ENCODE assay signal across 8 cellular contexts in the genomic region with DNA sequence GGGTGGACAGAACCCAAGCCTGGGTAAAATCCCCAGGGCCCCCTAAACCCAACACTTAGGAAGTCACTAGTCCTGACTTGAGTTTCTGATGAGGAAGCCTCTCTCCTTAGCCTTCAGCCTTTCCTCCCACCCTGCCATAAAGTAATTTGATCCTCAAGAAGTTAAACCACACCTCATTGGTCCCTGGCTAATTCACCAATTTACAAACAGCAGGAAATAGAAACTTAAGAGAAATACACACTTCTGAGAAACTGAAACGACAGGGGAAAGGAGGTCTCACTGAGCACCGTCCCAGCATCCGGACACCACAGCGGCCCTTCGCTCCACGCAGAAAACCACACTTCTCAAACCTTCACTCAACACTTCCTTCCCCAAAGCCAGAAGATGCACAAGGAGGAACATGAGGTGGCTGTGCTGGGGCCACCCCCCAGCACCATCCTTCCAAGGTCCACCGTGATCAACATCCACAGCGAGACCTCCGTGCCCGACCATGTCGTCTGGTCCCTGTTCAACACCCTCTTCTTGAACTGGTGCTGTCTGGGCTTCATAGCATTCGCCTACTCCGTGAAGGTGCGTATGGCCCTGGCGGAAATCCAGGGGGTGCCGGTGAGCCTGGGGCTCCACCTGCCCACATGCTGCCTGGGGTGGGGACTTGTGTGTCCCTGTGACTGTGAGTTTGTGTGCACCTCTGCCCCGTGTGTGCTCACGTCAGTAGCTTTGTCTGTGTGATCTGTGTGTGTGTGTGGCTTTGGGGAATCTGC. TPM values are rescaled to one million over a fixed set of nuclear protein-coding genes. Genes with fewer than 3 reads are reported as not detected.
DNase-seq lines count a peak whose midpoint lies in the region; ATAC-seq and TF ChIP-seq lines count a peak whose summit lies in the region.

Gene IFITM1 (plus strand): TSS at position 254 of the 761 bp plus-strand sequence. CDS start 131 bp downstream, at position 385.

- peaks cover 34% of the 10 kb centered on the region for H3K4me1 Mint-ChIP-seq in activated T-helper 2 cell treated with anti-CD3 and anti-CD28 coated beads, Interferon-gamma antibody, Interleukin-2, Interleukin-4, amounts not matched to agents 10 μg/mL and 5 μg/mL and 100 μg/mL, durations not matched to agents 14 hours and 24 hours and 36 hours (ENCODE audit: low read depth)

- H3K27ac Mint-ChIP-seq in activated T-helper 2 cell treated with anti-CD3 and anti-CD28 coated beads, Interferon-gamma antibody, Interleukin-2, Interleukin-4, amounts not matched to agents 10 μg/mL and 5 μg/mL and 100 μg/mL, durations not matched to agents 14 hours and 24 hours and 36 hours, result peak within 1 kb of the TSS; percentile 91

- peak within 1 kb of the TSS; percentile 100 for H3K9ac ChIP-seq in Loucy (ENCODE audit: low read depth, low read length, poor library complexity, severe bottlenecking)

- H2AFZ ChIP-seq in Loucy (ENCODE audit: low read length) (no peak within 1 kb of the TSS), osteoblast (ENCODE audit: low read length) (peak within 1 kb of the TSS; percentile 47)

- no peaks in the 10 kb centered on the region for H3K9me3 ChIP-seq in Loucy (ENCODE audit: insufficient read depth, low read depth, low read length)
- no peaks in the 10 kb centered on the region for H3K9me3 ChIP-seq in osteoblast (ENCODE audit: low read depth, low read length)

- H3K9me3 Mint-ChIP-seq in activated T-helper 2 cell treated with anti-CD3 and anti-CD28 coated beads, Interferon-gamma antibody, Interleukin-2, Interleukin-4, amounts not matched to agents 10 μg/mL and 5 μg/mL and 100 μg/mL, durations not matched to agents 14 hours and 24 hours and 36 hours, result no peaks in the 10 kb centered on the region

- H3K27me3 ChIP-seq in Loucy (ENCODE audit: insufficient read depth, low read length, poor library complexity, severe bottlenecking) (peaks cover 32% of the 10 kb centered on the region), osteoblast (ENCODE audit: insufficient read depth, low read length) (peaks cover 27% of the 10 kb centered on the region)

- DNase-seq in AG08395 (ENCODE audit: low spot score) (peak; percentile 88), fibroblast of villous mesenchyme (ENCODE audit: low read depth) (peak; percentile 96), osteoblast (ENCODE audit: insufficient read length, low spot score, missing footprints) (peak; percentile 97), NCI-H526 treated with DMSO at 0.1 percent for 48 hours (lab: John Stamatoyannopoulos, UW) (no peak)
- peak; percentile 74 for DNase-seq in activated T-helper 2 cell treated with anti-CD3 and anti-CD28 coated beads, Interferon-gamma antibody, Interleukin-2, Interleukin-4, amounts not matched to agents 10 μg/mL and 5 μg/mL and 100 μg/mL, durations not matched to agents 14 hours and 24 hours and 36 hours (ENCODE audit: low spot score)

- peaks cover 30% of the 10 kb centered on the region for H3K36me3 ChIP-seq in Loucy (ENCODE audit: insufficient read depth, low read length)
- no peaks in the 10 kb centered on the region for H3K36me3 ChIP-seq in osteoblast (ENCODE audit: insufficient read depth, low read length)

- peaks cover 44% of the 10 kb centered on the region for H4K20me1 ChIP-seq in Loucy (ENCODE audit: insufficient read depth, low read length, poor library complexity, severe bottlenecking)
- H4K20me1 ChIP-seq in osteoblast (ENCODE audit: insufficient read depth, low read length), result no peaks in the 10 kb centered on the region

- TF ChIP-seq CTCF in Loucy (conservative IDR thresholded peaks at IDR 0.05; ENCODE audit: low read length) (no peak), fibroblast of villous mesenchyme (IDR thresholded peaks at IDR 0.05; ENCODE audit: insufficient read depth, low read depth, low read length) (no peak), osteoblast (IDR thresholded peaks at IDR 0.05; ENCODE audit: extremely low read depth, low read depth, low read length) (no peak)

- H3K4me2 ChIP-seq in Loucy (ENCODE audit: low read depth, low read length, poor library complexity, severe bottlenecking) (peak within 1 kb of the TSS; percentile 93), osteoblast (ENCODE audit: insufficient read depth, low read length) (peak within 1 kb of the TSS; percentile 88)

- no peaks in the 10 kb centered on the region for H3K27me3 Mint-ChIP-seq in activated T-helper 2 cell treated with anti-CD3 and anti-CD28 coated beads, Interferon-gamma antibody, Interleukin-2, Interleukin-4, amounts not matched to agents 10 μg/mL and 5 μg/mL and 100 μg/mL, durations not matched to agents 14 hours and 24 hours and 36 hours (ENCODE audit: low read depth)

- H3K9me2 ChIP-seq in Loucy (replicated peaks; ENCODE audit: low read depth, low read length), result no peaks in the 10 kb centered on the region

- peaks cover 51% of the 10 kb centered on the region for H3K36me3 Mint-ChIP-seq in activated T-helper 2 cell treated with anti-CD3 and anti-CD28 coated beads, Interferon-gamma antibody, Interleukin-2, Interleukin-4, amounts not matched to agents 10 μg/mL and 5 μg/mL and 100 μg/mL, durations not matched to agents 14 hours and 24 hours and 36 hours (ENCODE audit: low read depth)

- peak within 1 kb of the TSS; percentile 48 for H3K27ac ChIP-seq in osteoblast (ENCODE audit: low read depth, low read length)

- peaks cover 79% of the 10 kb centered on the region for H3K79me2 ChIP-seq in Loucy (ENCODE audit: insufficient read depth, low read length)
- peaks cover 11% of the 10 kb centered on the region for H3K79me2 ChIP-seq in osteoblast (ENCODE audit: insufficient read depth, low read length)

- H3K4me1 ChIP-seq in Loucy (ENCODE audit: insufficient read depth, low read length, poor library complexity, severe bottlenecking), result peaks cover 29% of the 10 kb centered on the region
- peaks cover 26% of the 10 kb centered on the region for H3K4me1 ChIP-seq in osteoblast (ENCODE audit: insufficient read depth, low read length)

- peak within 1 kb of the TSS; percentile 100 for H3K4me3 ChIP-seq in Loucy (ENCODE audit: low read length, poor library complexity, severe bottlenecking)
- peak within 1 kb of the TSS; percentile 79 for H3K4me3 ChIP-seq in fibroblast of villous mesenchyme (ENCODE audit: low read depth, low read length)
- H3K4me3 ChIP-seq in osteoblast (ENCODE audit: insufficient read depth, low read length), result peak within 1 kb of the TSS; percentile 68

- peaks cover 16% of the 10 kb centered on the region; the same call in 1 of the 2 replicates for H3F3A ChIP-seq in Loucy (ENCODE audit: low read depth)

- intact Hi-C loops in activated T-helper 2 cell treated with anti-CD3 and anti-CD28 coated beads, Interferon-gamma antibody, Interleukin-2, Interleukin-4, amounts not matched to agents 10 μg/mL and 5 μg/mL and 100 μg/mL, durations not matched to agents 14 hours and 24 hours and 36 hours (cut with micrococcal nuclease), result loop anchor here (2.0 to 5.0 kb wide), 5 partner anchors 13 to 107 kb away; partner anchors contain the start of genes BET1L, PSMD13, RIC8A and SIRT3

- peak within 1 kb of the TSS; percentile 90 for H3K4me3 Mint-ChIP-seq in activated T-helper 2 cell treated with anti-CD3 and anti-CD28 coated beads, Interferon-gamma antibody, Interleukin-2, Interleukin-4, amounts not matched to agents 10 μg/mL and 5 μg/mL and 100 μg/mL, durations not matched to agents 14 hours and 24 hours and 36 hours (ENCODE audit: low read depth)

- ATAC-seq in GM19043 (IDR thresholded peaks at IDR 0.05; ENCODE audit: low read depth, unreplicated experiment) (peak; percentile 32), GM18517 (IDR thresholded peaks at IDR 0.05; ENCODE audit: unreplicated experiment) (no peak)

RNA-seq across cellular contexts. Expression of gene IFITM1, which starts in this region (rescaled TPM):
- total RNA-seq in activated T-helper 2 cell treated with anti-CD3 and anti-CD28 coated beads, Interferon-gamma antibody, Interleukin-2, Interleukin-4, amounts not matched to agents 10 μg/mL and 5 μg/mL and 100 μg/mL, durations not matched to agents 14 hours and 24 hours and 36 hours, result 256 and 260 TPM in 2 replicates
- total RNA-seq in fibroblast of villous mesenchyme, result 76.4 and 117 TPM in 2 replicates
- total RNA-seq in osteoblast, result 48.6 and 64.4 TPM in 2 replicates
